ENCODE assay signal across 16 cellular contexts in the genomic region with DNA sequence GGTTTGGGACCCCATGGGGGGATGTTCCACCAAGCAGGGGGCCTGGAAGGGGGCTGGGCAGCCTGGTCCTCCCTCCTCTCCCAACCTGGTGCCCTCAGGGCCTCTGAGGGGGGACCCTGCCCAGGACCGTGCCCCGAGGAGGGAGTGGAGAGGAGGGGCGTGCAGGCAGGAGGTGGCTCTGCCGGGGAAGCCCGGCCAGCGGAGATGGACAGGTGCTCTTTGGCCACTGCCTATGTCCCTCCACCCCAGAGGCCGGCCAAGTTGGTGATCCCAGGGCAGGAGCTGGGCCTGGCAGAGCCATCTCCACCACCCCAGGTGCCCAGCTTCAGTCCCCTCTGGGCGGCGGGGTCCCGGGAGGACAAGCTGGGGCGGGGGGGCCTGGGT. TPM values are rescaled to one million over a fixed set of nuclear protein-coding genes. Genes with fewer than 3 reads are reported as not detected.
DNase-seq lines count a peak whose midpoint lies in the region; ATAC-seq and TF ChIP-seq lines count a peak whose summit lies in the region.
"Had no signal": no experiment of that assay in that cellular context is flagged by ENCODE, and none has a peak within 500 bp of the region (broad histone marks: within the 10 kb centered on the region; RNA-seq: fewer than 3 reads in every experiment).

No MANE protein-coding gene starts in this region.

- no peak for ATAC-seq in left colon
- ATAC-seq: A549, HepG2, PC-3 had no signal

- H3K27ac ChIP-seq in sigmoid colon: no peak overlapping the region
- H3K27ac ChIP-seq: KMS-11 had no signal

- H3K27me3 Mint-ChIP-seq in CD14-positive monocyte (ENCODE audit: low read depth in 3 of 3) (no peaks in the 10 kb centered on the region), nephron progenitor cell (ENCODE audit: low read depth, poor library complexity) (peaks cover 3% of the 10 kb centered on the region)
- H3K27me3 Mint-ChIP-seq: CD4-positive, CD25-positive, alpha-beta regulatory T cell had no signal

- no peak overlapping the region for H3K4me3 ChIP-seq in sigmoid colon
- H3K4me3 ChIP-seq: A549 had no signal

- DNase-seq in activated T-cell treated with anti-CD3 and anti-CD28 coated beads, Interleukin-2, amount 50 U/mL, for 1 hour: peak; percentile 9
- DNase-seq in activated T-cell treated with anti-CD3 and anti-CD28 coated beads for 4 hours: no peak
- DNase-seq in CD14-positive monocyte (ENCODE audit: low spot score): peak; percentile 20
- DNase-seq in left colon: peak; percentile 7 to 25
- peak; percentile 59 for DNase-seq in sigmoid colon
- no peak for DNase-seq in AG08395 (ENCODE audit: low spot score)
- DNase-seq in nephron progenitor cell: no peak
- DNase-seq: CD4-positive, CD25-positive, alpha-beta regulatory T cell; H9; NCI-H1092; NCI-H446; PC-3 had no signal

- H3K27me3 ChIP-seq in sigmoid colon: peaks cover 0 to 35% (median 4%) of the 10 kb centered on the region in 3 donors

- H3K9me3 Mint-ChIP-seq in CD14-positive monocyte (peaks cover 0 to 2% (median 0%) of the 10 kb centered on the region in 7 donors), nephron progenitor cell (no peaks in the 10 kb centered on the region)
- H3K9me3 Mint-ChIP-seq: CD4-positive, CD25-positive, alpha-beta regulatory T cell; H9 had no signal

- TF ChIP-seq CTCF in CD14-positive monocyte (IDR thresholded peaks at IDR 0.05) (no peak), sigmoid colon (IDR thresholded peaks at IDR 0.05) (no peak), nephron progenitor cell (IDR thresholded peaks at IDR 0.05) (no peak)

- WGBS in sigmoid colon, 2 donors: 70 to 85% methylated on average over 11 of the region's 11 CpGs

- no peaks in the 10 kb centered on the region for H3K4me1 ChIP-seq in sigmoid colon

- H3K4me3 Mint-ChIP-seq in CD14-positive monocyte (no peak overlapping the region), nephron progenitor cell (no peak overlapping the region)
- H3K4me3 Mint-ChIP-seq: CD4-positive, CD25-positive, alpha-beta regulatory T cell; H9 had no signal

- H3K36me3 Mint-ChIP-seq in CD14-positive monocyte (no peaks in the 10 kb centered on the region), nephron progenitor cell (ENCODE audit: low read depth) (no peaks in the 10 kb centered on the region)
- H3K36me3 Mint-ChIP-seq: CD4-positive, CD25-positive, alpha-beta regulatory T cell had no signal

- H3K27ac Mint-ChIP-seq in CD14-positive monocyte (no peak overlapping the region), nephron progenitor cell (no peak overlapping the region)
- H3K27ac Mint-ChIP-seq: CD4-positive, CD25-positive, alpha-beta regulatory T cell; H9 had no signal

- intact Hi-C loops in CD14-positive monocyte (cut with micrococcal nuclease): no loop called here
- intact Hi-C loops in left colon (cut with DNase I, micrococcal nuclease): no loop called here
- intact Hi-C loops in sigmoid colon (cut with DNase I): no loop called here

- no peak for TF ChIP-seq POLR2A in sigmoid colon (IDR thresholded peaks at IDR 0.05)

- H3K4me1 Mint-ChIP-seq in CD14-positive monocyte (peaks cover 6% of the 10 kb centered on the region), nephron progenitor cell (peaks cover 20% of the 10 kb centered on the region)
- H3K4me1 Mint-ChIP-seq: CD4-positive, CD25-positive, alpha-beta regulatory T cell had no signal

- no peaks in the 10 kb centered on the region for H3K36me3 ChIP-seq in sigmoid colon

- H3K9me3 ChIP-seq in sigmoid colon: no peaks in the 10 kb centered on the region
- H3K9me3 ChIP-seq: A549 had no signal

- no peak for TF ChIP-seq EP300 in sigmoid colon (IDR thresholded peaks at IDR 0.05)

RNA-seq across cellular contexts. Expression of a gene that starts 2.4 kb away (rescaled TPM):
- not detected for polyA plus RNA-seq in CD14-positive monocyte
- 1,000 to 10,000 TPM; 1,472 to 2,135 TPM for total RNA-seq in left colon
- total RNA-seq in sigmoid colon: 1 to 10 TPM in 3 of 4 donors, not detected in 1; 2.5 to 8.0 (median 2.9) TPM
- polyA plus RNA-seq in sigmoid colon: 100 to 1,000 TPM in 1 of 3 donors, 10 to 100 TPM in 2; 22.8 to 248 (median 40.2) TPM
- total RNA-seq: CD4-positive, CD25-positive, alpha-beta regulatory T cell; H9; HepG2 had no signal
- polyA plus RNA-seq: CD4-positive, CD25-positive, alpha-beta regulatory T cell; HepG2 had no signal

RNA-seq across cellular contexts. Expression of a gene that starts 40.5 kb away (rescaled TPM):
- polyA plus RNA-seq in CD14-positive monocyte: not detected
- total RNA-seq in left colon: not detected
- total RNA-seq in sigmoid colon: not detected
- polyA plus RNA-seq in sigmoid colon: under 1 TPM in 2 of 3 donors, not detected in 1; under 0.01 to 0.04 TPM
- total RNA-seq: CD4-positive, CD25-positive, alpha-beta regulatory T cell; H9; HepG2; MCF 10A had no signal
- polyA plus RNA-seq: A549, HepG2 had no signal

Comparison
In these comparisons a context has a peak if more than half of its experiments do, and no peak if none do; other contexts are left out.
1. DNase-seq: peak in activated T-cell treated with anti-CD3 and anti-CD28 coated beads, Interleukin-2, amount 50 U/mL, for 1 hour (single experiment), CD14-positive monocyte (single experiment), left colon (2 of 2) and sigmoid colon (single experiment); none in activated T-cell treated with anti-CD3 and anti-CD28 coated beads for 4 hours (single experiment), AG08395 (single experiment) and nephron progenitor cell (single experiment).
2. RNA of a gene that starts 2.4 kb away (total RNA-seq): 1,472 to 2,135 TPM in left colon; 2.5 to 8.0 TPM in sigmoid colon; every median in the first group is over 100 times any median in the second.